In the genomic region with DNA sequence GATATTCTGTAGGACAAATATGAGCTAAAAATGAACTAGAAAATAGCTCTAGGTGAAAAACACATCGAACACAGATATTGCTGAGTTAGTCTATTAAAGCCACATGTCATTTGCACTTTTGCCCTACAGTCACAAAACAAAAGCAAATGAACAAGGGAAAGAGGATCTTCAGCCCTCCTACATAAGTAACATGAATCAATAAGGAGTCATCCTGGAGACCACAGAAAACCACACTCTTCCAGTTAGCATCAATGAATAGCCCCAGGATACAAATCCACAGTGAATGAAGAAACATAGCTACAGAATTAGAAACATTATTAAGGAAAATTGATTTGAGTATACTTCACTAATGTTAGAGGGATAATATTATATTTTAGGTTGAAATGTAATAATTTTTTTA, we compare ENCODE assay signal across 2 cellular contexts.
TF ChIP-seq lines count a peak whose summit lies in the region.

No MANE protein-coding gene starts in this region.

TF ChIP-seq in SK-N-SH treated with all-trans-retinoic acid at 6 μM for 48 hours, 23 proteins besides CTCF, POLR2A, EP300 and RAD21 (continued from another document):
- TF ChIP-seq, protein P1, sequence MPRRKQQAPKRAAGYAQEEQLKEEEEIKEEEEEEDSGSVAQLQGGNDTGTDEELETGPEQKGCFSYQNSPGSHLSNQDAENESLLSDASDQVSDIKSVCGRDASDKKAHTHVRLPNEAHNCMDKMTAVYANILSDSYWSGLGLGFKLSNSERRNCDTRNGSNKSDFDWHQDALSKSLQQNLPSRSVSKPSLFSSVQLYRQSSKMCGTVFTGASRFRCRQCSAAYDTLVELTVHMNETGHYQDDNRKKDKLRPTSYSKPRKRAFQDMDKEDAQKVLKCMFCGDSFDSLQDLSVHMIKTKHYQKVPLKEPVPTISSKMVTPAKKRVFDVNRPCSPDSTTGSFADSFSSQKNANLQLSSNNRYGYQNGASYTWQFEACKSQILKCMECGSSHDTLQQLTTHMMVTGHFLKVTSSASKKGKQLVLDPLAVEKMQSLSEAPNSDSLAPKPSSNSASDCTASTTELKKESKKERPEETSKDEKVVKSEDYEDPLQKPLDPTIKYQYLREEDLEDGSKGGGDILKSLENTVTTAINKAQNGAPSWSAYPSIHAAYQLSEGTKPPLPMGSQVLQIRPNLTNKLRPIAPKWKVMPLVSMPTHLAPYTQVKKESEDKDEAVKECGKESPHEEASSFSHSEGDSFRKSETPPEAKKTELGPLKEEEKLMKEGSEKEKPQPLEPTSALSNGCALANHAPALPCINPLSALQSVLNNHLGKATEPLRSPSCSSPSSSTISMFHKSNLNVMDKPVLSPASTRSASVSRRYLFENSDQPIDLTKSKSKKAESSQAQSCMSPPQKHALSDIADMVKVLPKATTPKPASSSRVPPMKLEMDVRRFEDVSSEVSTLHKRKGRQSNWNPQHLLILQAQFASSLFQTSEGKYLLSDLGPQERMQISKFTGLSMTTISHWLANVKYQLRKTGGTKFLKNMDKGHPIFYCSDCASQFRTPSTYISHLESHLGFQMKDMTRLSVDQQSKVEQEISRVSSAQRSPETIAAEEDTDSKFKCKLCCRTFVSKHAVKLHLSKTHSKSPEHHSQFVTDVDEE (CRISPR knock-in tag; IDR thresholded peaks at IDR 0.05) = no peak
- TF ChIP-seq ZNF565 (CRISPR knock-in tag; conservative IDR thresholded peaks at IDR 0.05; ENCODE audit: low read depth) = no peak
- TF ChIP-seq TOX (CRISPR knock-in tag; IDR thresholded peaks at IDR 0.05; ENCODE audit: borderline replicate concordance) = no peak
- no peak for TF ChIP-seq ZFP30 (CRISPR knock-in tag; IDR thresholded peaks at IDR 0.05)
- TF ChIP-seq CREB5 (CRISPR knock-in tag; IDR thresholded peaks at IDR 0.05; ENCODE audit: low read depth) = no peak
- no peak for TF ChIP-seq PATZ1 (CRISPR knock-in tag; IDR thresholded peaks at IDR 0.05; ENCODE audit: borderline replicate concordance)

TF ChIP-seq in SK-N-SH, 30 proteins besides CTCF, POLR2A, EP300 and RAD21 (continued from another document):
- TF ChIP-seq USF2 (IDR thresholded peaks at IDR 0.05; ENCODE audit: borderline replicate concordance, low read depth, low read length) (no peak), RXRA (IDR thresholded peaks at IDR 0.05; ENCODE audit: borderline replicate concordance, low read depth) (no peak), EZH2phosphoT487 (IDR thresholded peaks at IDR 0.05; ENCODE audit: borderline replicate concordance, low read depth) (no peak), USF1 (IDR thresholded peaks at IDR 0.05; ENCODE audit: borderline replicate concordance, low read depth) (no peak), CHD2 (IDR thresholded peaks at IDR 0.05; ENCODE audit: low read length, partially characterized antibody) (no peak), TCF12 (IDR thresholded peaks at IDR 0.05) (no peak)
- TF ChIP-seq, protein P2, sequence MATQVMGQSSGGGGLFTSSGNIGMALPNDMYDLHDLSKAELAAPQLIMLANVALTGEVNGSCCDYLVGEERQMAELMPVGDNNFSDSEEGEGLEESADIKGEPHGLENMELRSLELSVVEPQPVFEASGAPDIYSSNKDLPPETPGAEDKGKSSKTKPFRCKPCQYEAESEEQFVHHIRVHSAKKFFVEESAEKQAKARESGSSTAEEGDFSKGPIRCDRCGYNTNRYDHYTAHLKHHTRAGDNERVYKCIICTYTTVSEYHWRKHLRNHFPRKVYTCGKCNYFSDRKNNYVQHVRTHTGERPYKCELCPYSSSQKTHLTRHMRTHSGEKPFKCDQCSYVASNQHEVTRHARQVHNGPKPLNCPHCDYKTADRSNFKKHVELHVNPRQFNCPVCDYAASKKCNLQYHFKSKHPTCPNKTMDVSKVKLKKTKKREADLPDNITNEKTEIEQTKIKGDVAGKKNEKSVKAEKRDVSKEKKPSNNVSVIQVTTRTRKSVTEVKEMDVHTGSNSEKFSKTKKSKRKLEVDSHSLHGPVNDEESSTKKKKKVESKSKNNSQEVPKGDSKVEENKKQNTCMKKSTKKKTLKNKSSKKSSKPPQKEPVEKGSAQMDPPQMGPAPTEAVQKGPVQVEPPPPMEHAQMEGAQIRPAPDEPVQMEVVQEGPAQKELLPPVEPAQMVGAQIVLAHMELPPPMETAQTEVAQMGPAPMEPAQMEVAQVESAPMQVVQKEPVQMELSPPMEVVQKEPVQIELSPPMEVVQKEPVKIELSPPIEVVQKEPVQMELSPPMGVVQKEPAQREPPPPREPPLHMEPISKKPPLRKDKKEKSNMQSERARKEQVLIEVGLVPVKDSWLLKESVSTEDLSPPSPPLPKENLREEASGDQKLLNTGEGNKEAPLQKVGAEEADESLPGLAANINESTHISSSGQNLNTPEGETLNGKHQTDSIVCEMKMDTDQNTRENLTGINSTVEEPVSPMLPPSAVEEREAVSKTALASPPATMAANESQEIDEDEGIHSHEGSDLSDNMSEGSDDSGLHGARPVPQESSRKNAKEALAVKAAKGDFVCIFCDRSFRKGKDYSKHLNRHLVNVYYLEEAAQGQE (IDR thresholded peaks at IDR 0.05; ENCODE audit: low read depth, low read length) = no peak
- TF ChIP-seq, protein P3, sequence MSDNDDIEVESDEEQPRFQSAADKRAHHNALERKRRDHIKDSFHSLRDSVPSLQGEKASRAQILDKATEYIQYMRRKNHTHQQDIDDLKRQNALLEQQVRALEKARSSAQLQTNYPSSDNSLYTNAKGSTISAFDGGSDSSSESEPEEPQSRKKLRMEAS (IDR thresholded peaks at IDR 0.05; ENCODE audit: low read depth) = no peak
